11 cellular contexts compared by ENCODE assay signal in genomic region chr10:89515031-89515841, GRCh38. TPM values are rescaled to one million over a fixed set of nuclear protein-coding genes. Genes with fewer than 3 reads are reported as not detected.
DNase-seq lines count a peak whose midpoint lies in the region; ATAC-seq and TF ChIP-seq lines count a peak whose summit lies in the region.
"Had no signal": no experiment of that assay in that cellular context is flagged by ENCODE, and none has a peak within 500 bp of the region (broad histone marks: within the 10 kb centered on the region; RNA-seq: fewer than 3 reads in every experiment).

No MANE protein-coding gene starts in this region.

- ATAC-seq in RWPE2 (ENCODE audit: low read depth) (peak; percentile 71), HG02763 (IDR thresholded peaks at IDR 0.05; ENCODE audit: unreplicated experiment) (no peak), GM21576 (IDR thresholded peaks at IDR 0.05; ENCODE audit: unreplicated experiment) (no peak)
- ATAC-seq: PC-3; stimulated activated naive B cell treated with anti-CD40 and anti-IgM and Interleukin-4, amounts not matched to agents 10 μg/mL and 1 μg/mL and 100 μg/mL, for 72 hours had no signal

- no peaks in the 10 kb centered on the region for H3K9me3 Mint-ChIP-seq in osteocyte (ENCODE audit: unreplicated experiment)
- H3K9me3 Mint-ChIP-seq: stimulated activated naive B cell treated with anti-CD40 and anti-IgM and Interleukin-4, amounts not matched to agents 10 μg/mL and 1 μg/mL and 100 μg/mL, for 72 hours had no signal

- peak overlapping the region; percentile 75 for H3K27ac ChIP-seq in RWPE2 (ENCODE audit: poor library complexity, severe bottlenecking)

- no peak overlapping the region for H3K27ac Mint-ChIP-seq in osteocyte (ENCODE audit: unreplicated experiment)
- H3K27ac Mint-ChIP-seq: stimulated activated naive B cell treated with anti-CD40 and anti-IgM and Interleukin-4, amounts not matched to agents 10 μg/mL and 1 μg/mL and 100 μg/mL, for 72 hours had no signal

- H3K4me3 ChIP-seq in RWPE2 (ENCODE audit: severe bottlenecking) (no peak overlapping the region), fibroblast of the aortic adventitia (ENCODE audit: low read depth, low read length) (no peak overlapping the region)

- H3K36me3 Mint-ChIP-seq in osteocyte (ENCODE audit: unreplicated experiment), result peaks cover 8% of the 10 kb centered on the region
- H3K36me3 Mint-ChIP-seq: stimulated activated naive B cell treated with anti-CD40 and anti-IgM and Interleukin-4, amounts not matched to agents 10 μg/mL and 1 μg/mL and 100 μg/mL, for 72 hours had no signal

- H3K27me3 Mint-ChIP-seq in osteocyte (ENCODE audit: unreplicated experiment), result no peaks in the 10 kb centered on the region

- peaks cover 14% of the 10 kb centered on the region for H3K4me1 ChIP-seq in RWPE2 (ENCODE audit: insufficient read depth, poor library complexity, severe bottlenecking)

- H3K4me1 Mint-ChIP-seq in osteocyte (ENCODE audit: unreplicated experiment), result peaks cover 67% of the 10 kb centered on the region
- H3K4me1 Mint-ChIP-seq: stimulated activated naive B cell treated with anti-CD40 and anti-IgM and Interleukin-4, amounts not matched to agents 10 μg/mL and 1 μg/mL and 100 μg/mL, for 72 hours had no signal

- no peaks in the 10 kb centered on the region for H3K9me3 ChIP-seq in RWPE2 (ENCODE audit: severe bottlenecking)

- peak; percentile 94 for DNase-seq in AG08395 (ENCODE audit: low spot score)
- no peak for DNase-seq in RWPE2 (ENCODE audit: low spot score)
- peak; percentile 95 for DNase-seq in fibroblast of the aortic adventitia (ENCODE audit: low read depth)
- DNase-seq in osteocyte (ENCODE audit: extremely low spot score, unreplicated experiment), result no peak
- no peak for DNase-seq in NCI-H1694 (lab: John Stamatoyannopoulos, UW)
- DNase-seq in cerebellar cortex (ENCODE audit: low spot score), result no peak
- DNase-seq: Karpas-422; stimulated activated naive B cell treated with anti-CD40 and anti-IgM and Interleukin-4, amounts not matched to agents 10 μg/mL and 1 μg/mL and 100 μg/mL, for 72 hours had no signal

- TF ChIP-seq CTCF in RWPE2 (IDR thresholded peaks at IDR 0.05; ENCODE audit: poor library complexity, severe bottlenecking) (no peak), fibroblast of the aortic adventitia (IDR thresholded peaks at IDR 0.05; ENCODE audit: insufficient read depth, low read length) (no peak), osteocyte (IDR thresholded peaks at IDR 0.05) (no peak)

- no peaks in the 10 kb centered on the region for H3K27me3 ChIP-seq in RWPE2 (ENCODE audit: insufficient read depth, poor library complexity, severe bottlenecking)

- no peaks in the 10 kb centered on the region for H3K36me3 ChIP-seq in RWPE2 (ENCODE audit: low read depth)

- H3K4me3 Mint-ChIP-seq in osteocyte (ENCODE audit: unreplicated experiment), result peak overlapping the region; percentile 39
- H3K4me3 Mint-ChIP-seq: stimulated activated naive B cell treated with anti-CD40 and anti-IgM and Interleukin-4, amounts not matched to agents 10 μg/mL and 1 μg/mL and 100 μg/mL, for 72 hours had no signal

RNA-seq across cellular contexts. Expression of gene SLC16A12, which starts 20.2 kb away (rescaled TPM):
- 0.16 and 0.90 TPM in 2 replicates for total RNA-seq in fibroblast of the aortic adventitia (ENCODE audit: low replicate concordance)
- 7.9 and 8.4 TPM in 2 replicates for total RNA-seq in osteocyte
- total RNA-seq: PC-3 had no signal

Comparison
In these comparisons a context has a peak if more than half of its experiments do, and no peak if none do; other contexts are left out.
1. DNase-seq: peak in AG08395 (single experiment) and fibroblast of the aortic adventitia (single experiment); none in RWPE2 (single experiment), osteocyte (single experiment), NCI-H1694 (single experiment) and cerebellar cortex (single experiment).